ENCODE assay signal across 8 cellular contexts in the genomic region with DNA sequence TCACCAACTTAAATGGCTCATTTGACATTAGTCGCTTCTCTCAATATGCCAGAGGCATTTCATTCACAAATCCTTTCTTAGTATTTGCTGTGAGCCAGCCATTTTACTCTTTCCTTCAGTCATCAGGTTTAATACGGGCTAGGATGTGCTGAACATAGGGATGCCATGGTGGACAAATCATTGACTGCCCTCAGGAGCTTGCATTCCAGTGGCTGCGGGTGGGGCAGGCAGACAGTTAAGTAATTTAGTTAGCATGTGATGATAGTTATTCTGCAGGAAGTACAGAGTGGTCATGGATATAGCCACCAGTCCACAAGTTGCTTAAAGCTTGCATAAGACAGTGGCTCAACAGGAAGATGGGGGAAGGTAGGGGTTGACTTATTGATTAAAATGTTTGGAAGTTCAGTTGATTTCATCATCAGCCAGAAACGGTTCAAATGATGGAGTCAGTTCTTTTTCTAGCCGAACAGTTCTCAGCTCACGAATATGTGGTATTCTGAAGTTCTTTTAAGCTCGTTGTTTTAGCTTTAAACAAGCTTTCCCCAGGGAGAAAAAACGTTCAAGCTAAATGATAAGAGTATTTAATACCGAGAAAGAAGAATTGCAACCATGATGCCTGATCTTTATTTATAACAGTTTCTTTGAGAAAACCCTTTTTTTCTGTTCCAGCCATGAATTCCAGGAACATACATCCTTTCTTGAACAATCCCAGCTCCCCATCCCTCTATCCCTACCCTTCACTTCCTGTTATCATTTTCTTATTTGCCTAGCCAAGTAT. TPM values are rescaled to one million over a fixed set of nuclear protein-coding genes. Genes with fewer than 3 reads are reported as not detected.
DNase-seq lines count a peak whose midpoint lies in the region; ATAC-seq and TF ChIP-seq lines count a peak whose summit lies in the region.

No MANE protein-coding gene starts in this region.

- CTCF ChIA-PET in T-cell (lab: Charles Lee), result interaction anchor here (0.6 to 0.7 kb wide), 2 partner anchors 105 to 194 kb away, joined by 3 read pairs; no protein-coding TSS in a partner anchor

- peaks cover 67% of the 10 kb centered on the region for H3K27me3 Mint-ChIP-seq in T-helper 1 cell treated with Interleukin-12 subunit alpha and Interleukin-12 subunit beta and Interleukin-4 antibody, amounts not matched to agents 30 μg/mL and 1 μg/mL, for 36 hours (ENCODE audit: low read depth)
- H3K27me3 Mint-ChIP-seq in T-cell, result peaks cover 36 to 40% of the 10 kb centered on the region in 2 donors

- H3K4me3 Mint-ChIP-seq in T-helper 1 cell treated with Interleukin-12 subunit alpha and Interleukin-12 subunit beta and Interleukin-4 antibody, amounts not matched to agents 30 μg/mL and 1 μg/mL, for 36 hours, result peak overlapping the region; percentile 79
- peak overlapping the region; percentile 67 to 87 (median 74) for H3K4me3 Mint-ChIP-seq in T-cell

- H3K27ac Mint-ChIP-seq in T-helper 1 cell treated with Interleukin-12 subunit alpha and Interleukin-12 subunit beta and Interleukin-4 antibody, amounts not matched to agents 30 μg/mL and 1 μg/mL, for 36 hours, result no peak overlapping the region
- no peak overlapping the region for H3K27ac Mint-ChIP-seq in T-cell

- in situ Hi-C loops in GM13976 (cut with MboI; ENCODE audit: low sequenced_read_pairs, unreplicated experiment), result loop anchor here (25.0 kb wide), 1 partner anchor 165 kb away; no protein-coding TSS in a partner anchor

- ATAC-seq in T-cell (replicated peaks in 1 of 4) (no peak), HG03354 (IDR thresholded peaks at IDR 0.05; ENCODE audit: poor library complexity, severe bottlenecking, unreplicated experiment) (no peak)

- no peaks in the 10 kb centered on the region for H3K36me3 Mint-ChIP-seq in T-helper 1 cell treated with Interleukin-12 subunit alpha and Interleukin-12 subunit beta and Interleukin-4 antibody, amounts not matched to agents 30 μg/mL and 1 μg/mL, for 36 hours (ENCODE audit: low read depth)
- no peaks in the 10 kb centered on the region for H3K36me3 Mint-ChIP-seq in T-cell

- no peak for TF ChIP-seq CTCF in GM13976 (IDR thresholded peaks at IDR 0.05; ENCODE audit: borderline replicate concordance, control extremely low read depth, extremely low read depth, insufficient read depth, missing control alignments)

- no peak for DNase-seq in T-helper 1 cell
- no peak for DNase-seq in T-cell
- DNase-seq in foreskin melanocyte, result peak; percentile 64
- peak; percentile 88 for DNase-seq in renal cortical epithelial cell (ENCODE audit: low read depth)
- DNase-seq in GM13976 (ENCODE audit: low spot score), result no peak
- no peak for DNase-seq in stimulated activated CD8-positive, alpha-beta memory T cell treated with anti-CD3 and anti-CD28 coated beads, Interleukin-4, amount 100 ng/mL, for 48 hours

- no peaks in the 10 kb centered on the region for H3K9me3 Mint-ChIP-seq in T-helper 1 cell treated with Interleukin-12 subunit alpha and Interleukin-12 subunit beta and Interleukin-4 antibody, amounts not matched to agents 30 μg/mL and 1 μg/mL, for 36 hours
- no peaks in the 10 kb centered on the region for H3K9me3 Mint-ChIP-seq in T-cell

- peaks cover 7% of the 10 kb centered on the region for H3K4me1 Mint-ChIP-seq in T-helper 1 cell treated with Interleukin-12 subunit alpha and Interleukin-12 subunit beta and Interleukin-4 antibody, amounts not matched to agents 30 μg/mL and 1 μg/mL, for 36 hours (ENCODE audit: low read depth)
- peaks cover 5 to 11% (median 9%) of the 10 kb centered on the region in 3 donors for H3K4me1 Mint-ChIP-seq in T-cell

- POLR2A ChIA-PET in T-cell (lab: Charles Lee), result no interaction called here

RNA-seq across cellular contexts. Expression of a gene that starts 1.4 kb away (rescaled TPM):
- total RNA-seq in T-cell (1 to 10 TPM in 1 of 5 donors, under 1 TPM in 4; 0.41 to 1.3 (median 0.73) TPM), renal cortical epithelial cell (3.5 and 15.7 TPM in 2 replicates)

Comparison
In these comparisons a context has a peak if more than half of its experiments do, and no peak if none do; other contexts are left out.
1. DNase-seq: peak in foreskin melanocyte (single experiment) and renal cortical epithelial cell (single experiment); none in T-helper 1 cell (0 of 5), T-cell (0 of 34), GM13976 (single experiment) and stimulated activated CD8-positive, alpha-beta memory T cell treated with anti-CD3 and anti-CD28 coated beads, Interleukin-4, amount 100 ng/mL, for 48 hours (single experiment).